Comparison of ENCODE assay signal across 40 cellular contexts in genomic region chr20:62639765-62640164, GRCh38. TPM values are rescaled to one million over a fixed set of nuclear protein-coding genes. Genes with fewer than 3 reads are reported as not detected.
"Had no signal": no experiment of that assay in that cellular context is flagged by ENCODE, and none has a peak within 500 bp of the region (broad histone marks: within the 10 kb centered on the region; RNA-seq: fewer than 3 reads in every experiment).

No MANE protein-coding gene starts in this region.

- FAIRE-seq: bronchial epithelial cell, TTC549 had no signal

- H3K9me3 ChIP-seq: ascending aorta had no signal

- ATAC-seq: activated CD4-positive, alpha-beta T cell treated with anti-CD3 and anti-CD28 coated beads for 36 hours; activated CD4-positive, CD25-positive, alpha-beta regulatory T cell treated with anti-CD3 and anti-CD28 coated beads, Interleukin-2, amount 50 U/mL, for 24 hours; activated CD8-positive, alpha-beta memory T cell treated with anti-CD3 and anti-CD28 coated beads, Interleukin-2, amount 10 ng/mL, durations not matched to agents 7 days and 5 days; activated CD8-positive, alpha-beta T cell treated with anti-CD3 and anti-CD28 coated beads, Interleukin-2, amount 10 ng/mL, durations not matched to agents 7 days and 5 days; activated naive CD8-positive, alpha-beta T cell treated with anti-CD3 and anti-CD28 coated beads, Interleukin-2, amount 50 U/mL, for 24 hours had no signal

- H3K27ac ChIP-seq: ascending aorta, cardiac muscle cell, VCaP had no signal

- H3K27me3 Mint-ChIP-seq: activated naive CD4-positive, alpha-beta T cell treated with anti-CD3 and anti-CD28 coated beads, Interleukin-2, amount 50 U/mL, for 24 hours; activated naive CD8-positive, alpha-beta T cell had no signal

- DNase-seq: activated CD4-positive, alpha-beta memory T cell treated with anti-CD3 and anti-CD28 coated beads, Interleukin-2, amount 10 ng/mL, durations not matched to agents 7 days and 5 days; activated CD4-positive, alpha-beta T cell treated with anti-CD3 and anti-CD28 coated beads for 1 hour; activated CD4-positive, alpha-beta T cell treated with anti-CD3 and anti-CD28 coated beads for 36 hours; activated CD4-positive, alpha-beta T cell treated with anti-CD3 and anti-CD28 coated beads for 48 hours; activated CD4-positive, alpha-beta T cell treated with anti-CD3 and anti-CD28 coated beads, Interleukin-2, amount 10 ng/mL, durations not matched to agents 7 days and 5 days; activated CD4-positive, alpha-beta T cell treated with anti-CD3 and anti-CD28 coated beads, Interleukin-2, amount 50 U/mL, for 48 hours; activated CD4-positive, CD25-positive, alpha-beta regulatory T cell; activated CD8-positive, alpha-beta memory T cell treated with anti-CD3 and anti-CD28 coated beads for 24 hours; activated CD8-positive, alpha-beta memory T cell treated with anti-CD3 and anti-CD28 coated beads, Interleukin-2, amount 10 ng/mL, durations not matched to agents 7 days and 5 days; activated CD8-positive, alpha-beta memory T cell treated with anti-CD3 and anti-CD28 coated beads, Interleukin-2, amount 50 U/mL, for 48 hours; activated CD8-positive, alpha-beta T cell treated with anti-CD3 and anti-CD28 coated beads, Interleukin-2, amount 10 ng/mL, durations not matched to agents 7 days and 5 days; activated effector memory CD4-positive, alpha-beta T cell treated with Interleukin-2 at 50 U/mL for 16 hours; activated gamma-delta T cell; activated naive CD4-positive, alpha-beta T cell treated with anti-CD3 and anti-CD28 coated beads, Interleukin-2, amount 10 ng/mL, durations not matched to agents 7 days and 5 days; activated naive CD4-positive, alpha-beta T cell treated with Interleukin-2 at 50 U/mL for 16 hours; activated naive CD8-positive, alpha-beta T cell treated with anti-CD3 and anti-CD28 coated beads, Interleukin-2, amount 10 ng/mL, durations not matched to agents 7 days and 5 days; activated naive CD8-positive, alpha-beta T cell treated with anti-CD3 and anti-CD28 coated beads, Interleukin-2, amount 50 U/mL, for 24 hours; activated T-cell treated with anti-CD3 and anti-CD28 coated beads, Interleukin-2, amount 50 U/mL, for 24 hours; activated T-cell treated with anti-CD3 and anti-CD28 coated beads, Interleukin-2, amount 50 U/mL, for 48 hours; amygdala; anterior cingulate cortex; caudate nucleus; cerebellar nuclear complex; T-helper 1 cell; T-helper 2 cell; T-helper 9 cell had no signal

- H3K27ac Mint-ChIP-seq: activated CD4-positive, alpha-beta memory T cell treated with anti-CD3 and anti-CD28 coated beads, Interleukin-2, amount 10 ng/mL, durations not matched to agents 7 days and 5 days; activated CD4-positive, alpha-beta T cell treated with anti-CD3 and anti-CD28 coated beads for 36 hours; activated CD4-positive, alpha-beta T cell treated with anti-CD3 and anti-CD28 coated beads, Interleukin-2, amount 10 ng/mL, durations not matched to agents 7 days and 5 days; activated CD8-positive, alpha-beta memory T cell treated with anti-CD3 and anti-CD28 coated beads, Interleukin-2, amount 10 ng/mL, durations not matched to agents 7 days and 5 days; activated CD8-positive, alpha-beta T cell treated with anti-CD3 and anti-CD28 coated beads, Interleukin-2, amount 10 ng/mL, durations not matched to agents 7 days and 5 days; activated naive CD4-positive, alpha-beta T cell treated with anti-CD3 and anti-CD28 coated beads, Interleukin-2, amount 10 ng/mL, durations not matched to agents 7 days and 5 days; activated naive CD4-positive, alpha-beta T cell treated with anti-CD3 and anti-CD28 coated beads, Interleukin-2, amount 50 U/mL, for 24 hours; activated naive CD8-positive, alpha-beta T cell; activated naive CD8-positive, alpha-beta T cell treated with anti-CD3 and anti-CD28 coated beads, Interleukin-2, amount 10 ng/mL, durations not matched to agents 7 days and 5 days; activated naive CD8-positive, alpha-beta T cell treated with anti-CD3 and anti-CD28 coated beads, Interleukin-2, amount 50 U/mL, for 24 hours; activated T-cell treated with anti-CD3 and anti-CD28 coated beads, Interleukin-2, amount 50 U/mL, for 24 hours; activated T-helper 2 cell treated with anti-CD3 and anti-CD28 coated beads, Interferon-gamma antibody, Interleukin-2, Interleukin-4, amounts not matched to agents 10 μg/mL and 5 μg/mL and 100 μg/mL, durations not matched to agents 14 hours and 24 hours and 36 hours; T-helper 1 cell treated with Interleukin-12 subunit alpha and Interleukin-12 subunit beta and Interleukin-4 antibody, amounts not matched to agents 30 μg/mL and 1 μg/mL, for 36 hours; T-helper 2 cell treated with Interferon-gamma antibody and Interleukin-4, amounts not matched to agents 5 μg/mL and 100 μg/mL, for 36 hours had no signal

- H3K4me3 Mint-ChIP-seq: activated CD4-positive, alpha-beta memory T cell treated with anti-CD3 and anti-CD28 coated beads, Interleukin-2, amount 10 ng/mL, durations not matched to agents 7 days and 5 days; activated CD4-positive, alpha-beta T cell treated with anti-CD3 and anti-CD28 coated beads for 36 hours; activated CD4-positive, alpha-beta T cell treated with anti-CD3 and anti-CD28 coated beads, Interleukin-2, amount 10 ng/mL, durations not matched to agents 7 days and 5 days; activated CD8-positive, alpha-beta memory T cell treated with anti-CD3 and anti-CD28 coated beads, Interleukin-2, amount 10 ng/mL, durations not matched to agents 7 days and 5 days; activated CD8-positive, alpha-beta T cell treated with anti-CD3 and anti-CD28 coated beads, Interleukin-2, amount 10 ng/mL, durations not matched to agents 7 days and 5 days; activated naive CD4-positive, alpha-beta T cell treated with anti-CD3 and anti-CD28 coated beads, Interleukin-2, amount 10 ng/mL, durations not matched to agents 7 days and 5 days; activated naive CD4-positive, alpha-beta T cell treated with anti-CD3 and anti-CD28 coated beads, Interleukin-2, amount 50 U/mL, for 24 hours; activated naive CD8-positive, alpha-beta T cell; activated naive CD8-positive, alpha-beta T cell treated with anti-CD3 and anti-CD28 coated beads, Interleukin-2, amount 10 ng/mL, durations not matched to agents 7 days and 5 days; activated naive CD8-positive, alpha-beta T cell treated with anti-CD3 and anti-CD28 coated beads, Interleukin-2, amount 50 U/mL, for 24 hours; activated T-cell treated with anti-CD3 and anti-CD28 coated beads, Interleukin-2, amount 50 U/mL, for 24 hours; brain; central memory CD8-positive, alpha-beta T cell; T-helper 1 cell treated with Interleukin-12 subunit alpha and Interleukin-12 subunit beta and Interleukin-4 antibody, amounts not matched to agents 30 μg/mL and 1 μg/mL, for 36 hours had no signal

- H3K9me3 Mint-ChIP-seq: activated CD4-positive, alpha-beta memory T cell treated with anti-CD3 and anti-CD28 coated beads, Interleukin-2, amount 10 ng/mL, durations not matched to agents 7 days and 5 days; activated CD4-positive, alpha-beta T cell treated with anti-CD3 and anti-CD28 coated beads, Interleukin-2, amount 10 ng/mL, durations not matched to agents 7 days and 5 days; activated naive CD4-positive, alpha-beta T cell treated with anti-CD3 and anti-CD28 coated beads, Interleukin-2, amount 10 ng/mL, durations not matched to agents 7 days and 5 days; activated naive CD4-positive, alpha-beta T cell treated with anti-CD3 and anti-CD28 coated beads, Interleukin-2, amount 50 U/mL, for 24 hours; activated naive CD8-positive, alpha-beta T cell treated with anti-CD3 and anti-CD28 coated beads, Interleukin-2, amount 10 ng/mL, durations not matched to agents 7 days and 5 days; activated naive CD8-positive, alpha-beta T cell treated with anti-CD3 and anti-CD28 coated beads, Interleukin-2, amount 50 U/mL, for 24 hours; activated T-cell treated with anti-CD3 and anti-CD28 coated beads, Interleukin-2, amount 50 U/mL, for 24 hours; activated T-helper 2 cell treated with anti-CD3 and anti-CD28 coated beads, Interferon-gamma antibody, Interleukin-2, Interleukin-4, amounts not matched to agents 10 μg/mL and 5 μg/mL and 100 μg/mL, durations not matched to agents 14 hours and 24 hours and 36 hours; central memory CD8-positive, alpha-beta T cell; T-helper 1 cell treated with Interleukin-12 subunit alpha and Interleukin-12 subunit beta and Interleukin-4 antibody, amounts not matched to agents 30 μg/mL and 1 μg/mL, for 36 hours; T-helper 2 cell treated with Interferon-gamma antibody and Interleukin-4, amounts not matched to agents 5 μg/mL and 100 μg/mL, for 36 hours had no signal

- H3K4me1 Mint-ChIP-seq: activated naive CD4-positive, alpha-beta T cell treated with anti-CD3 and anti-CD28 coated beads, Interleukin-2, amount 50 U/mL, for 24 hours; central memory CD8-positive, alpha-beta T cell had no signal

- H3K36me3 Mint-ChIP-seq: activated naive CD4-positive, alpha-beta T cell treated with anti-CD3 and anti-CD28 coated beads, Interleukin-2, amount 50 U/mL, for 24 hours; activated naive CD8-positive, alpha-beta T cell; brain had no signal

- H3K36me3 ChIP-seq: ascending aorta, cardiac muscle cell had no signal

- H3K4me3 ChIP-seq: ascending aorta, cardiac muscle cell had no signal

RNA-seq across cellular contexts. Expression of gene SLCO4A1, which starts 2.5 kb away (rescaled TPM):
- total RNA-seq: chondrocyte had no signal
